ENCODE assay signal across 8 cellular contexts in genomic region chr1:157138220-157139124, GRCh38. TPM values are rescaled to one million over a fixed set of nuclear protein-coding genes. Genes with fewer than 3 reads are reported as not detected.
DNase-seq lines count a peak whose midpoint lies in the region; ATAC-seq and TF ChIP-seq lines count a peak whose summit lies in the region.

ETV3 (minus strand) TSS chr1:157138395; CDS start chr1:157136352, 2,043 bp downstream.

- no peaks in the 10 kb centered on the region for H3K9me3 Mint-ChIP-seq in stimulated activated naive CD8-positive, alpha-beta T cell treated with anti-CD3 and anti-CD28 coated beads, Interleukin-15, amount 100 ng/mL, for 72 hours

- H3K27ac ChIP-seq in DOHH2 (ENCODE audit: low read depth, low read length) (peak within 1 kb of the TSS; percentile 50), GM23248 (peak within 1 kb of the TSS; percentile 96), neural cell (ENCODE audit: low read length) (peak within 1 kb of the TSS; percentile 95)

- whole genome bisulfite sequencing in GM23248 (ENCODE audit: low coverage in 1 of 2, low lambda C conversion rate in 2 of 2, missing lambda C conversion rate in 2 of 2), 2 experiments = 1% methylated on average over 60 to 75 of the region's 87 CpGs

- H4K20me1 ChIP-seq in DOHH2 (ENCODE audit: control insufficient read depth, insufficient read depth, low read depth, low read length) (peaks cover 12% of the 10 kb centered on the region; the same call in 1 of the 2 replicates), GM23248 (ENCODE audit: insufficient read depth) (0 out of 2 replicates have a peak, but pooled peaks cover 5% of the 10 kb centered on the region), neural cell (ENCODE audit: insufficient read depth) (peaks cover 3% of the 10 kb centered on the region)

- H3K9ac ChIP-seq in GM23248 (peak within 1 kb of the TSS; percentile 97), neural cell (ENCODE audit: low read length) (peak within 1 kb of the TSS; percentile 95)

- peak; percentile 78 for TF ChIP-seq EP300 in neural cell (conservative IDR thresholded peaks at IDR 0.05; ENCODE audit: poor library complexity, severe bottlenecking)

- H3K79me2 ChIP-seq in DOHH2 (ENCODE audit: control insufficient read depth, low read length) (peaks cover 31% of the 10 kb centered on the region), GM23248 (ENCODE audit: insufficient read depth) (peaks cover 45% of the 10 kb centered on the region), neural cell (replicated peaks; ENCODE audit: insufficient read depth, low read length) (peaks cover 17% of the 10 kb centered on the region)

- peak within 1 kb of the TSS; percentile 94 to 97 for H3K4me3 Mint-ChIP-seq in stimulated activated naive CD8-positive, alpha-beta T cell treated with anti-CD3 and anti-CD28 coated beads, Interleukin-15, amount 100 ng/mL, for 72 hours

- H3K9me2 ChIP-seq in DOHH2 (replicated peaks; ENCODE audit: control insufficient read depth, low read length) (no peaks in the 10 kb centered on the region), GM23248 (ENCODE audit: insufficient read depth) (no peaks in the 10 kb centered on the region), neural cell (ENCODE audit: insufficient read depth, low read length) (no peaks in the 10 kb centered on the region)

- peak; percentile 85 for ATAC-seq in stimulated activated naive CD8-positive, alpha-beta T cell treated with anti-CD3 and anti-CD28 coated beads, Interleukin-15, amount 100 ng/mL, for 72 hours

- H3K36me3 ChIP-seq in DOHH2 (ENCODE audit: control insufficient read depth, low read length) = peaks cover 36% of the 10 kb centered on the region
- H3K36me3 ChIP-seq in GM23248 (ENCODE audit: low read depth) = peaks cover 25% of the 10 kb centered on the region
- peaks cover 4% of the 10 kb centered on the region for H3K36me3 ChIP-seq in neural cell (ENCODE audit: insufficient read depth, low read length)

- no peak for TF ChIP-seq CTCF in DOHH2 (IDR thresholded peaks at IDR 0.05; ENCODE audit: low read depth, low read length, poor library complexity, severe bottlenecking)
- TF ChIP-seq CTCF in neural cell (IDR thresholded peaks at IDR 0.05; ENCODE audit: poor library complexity, severe bottlenecking) = no peak

- peak within 1 kb of the TSS; percentile 94 to 97 for H3K27ac Mint-ChIP-seq in stimulated activated naive CD8-positive, alpha-beta T cell treated with anti-CD3 and anti-CD28 coated beads, Interleukin-15, amount 100 ng/mL, for 72 hours

- peak within 1 kb of the TSS; percentile 71 for H2AFZ ChIP-seq in GM23248
- H2AFZ ChIP-seq in neural cell (ENCODE audit: low read depth, low read length) = peak within 1 kb of the TSS; percentile 74

- H3K9me3 ChIP-seq in DOHH2 (ENCODE audit: control insufficient read depth, insufficient read depth, low read length) (no peaks in the 10 kb centered on the region), GM23248 (ENCODE audit: low read depth) (no peaks in the 10 kb centered on the region), neural cell (ENCODE audit: low read length) (no peaks in the 10 kb centered on the region)

- in situ Hi-C loops in GM23248 (cut with MboI) = no loop called here

- DNase-seq in GM23248 = peak; percentile 97
- peak; percentile 87 for DNase-seq in LHCN-M2 (ENCODE audit: low read depth)
- DNase-seq in SHP77 (lab: John Stamatoyannopoulos, UW) = peak; percentile 93 to 97
- peak; percentile 81 for DNase-seq in activated effector memory CD4-positive, alpha-beta T cell treated with Interleukin-2 at 50 U/mL for 16 hours
- peak; percentile 74 for DNase-seq in fibroblast of the conjunctiva (ENCODE audit: low read depth)
- peak; percentile 79 to 91 for DNase-seq in stimulated activated naive CD8-positive, alpha-beta T cell treated with anti-CD3 and anti-CD28 coated beads, Interleukin-15, amount 100 ng/mL, for 72 hours

- peaks cover 15% of the 10 kb centered on the region for H3F3A ChIP-seq in DOHH2 (ENCODE audit: control insufficient read depth, insufficient read depth)
- H3F3A ChIP-seq in GM23248 (ENCODE audit: insufficient read depth) = peaks cover 51% of the 10 kb centered on the region
- no peaks in the 10 kb centered on the region for H3F3A ChIP-seq in neural cell (ENCODE audit: insufficient read depth, low read length, poor library complexity, severe bottlenecking)

- H3K4me3 ChIP-seq in DOHH2 (ENCODE audit: low read length) (peak within 1 kb of the TSS; percentile 88), GM23248 (peak within 1 kb of the TSS; percentile 88), neural cell (ENCODE audit: low read length) (peak within 1 kb of the TSS; percentile 92)

- peaks cover 66% of the 10 kb centered on the region for H3K4me1 Mint-ChIP-seq in stimulated activated naive CD8-positive, alpha-beta T cell treated with anti-CD3 and anti-CD28 coated beads, Interleukin-15, amount 100 ng/mL, for 72 hours

- H3K4me2 ChIP-seq in DOHH2 (ENCODE audit: low read length) (peak within 1 kb of the TSS; percentile 84), GM23248 (ENCODE audit: unreplicated experiment) (peak within 1 kb of the TSS; percentile 92), neural cell (ENCODE audit: low read length) (peak within 1 kb of the TSS; percentile 99)

- no peaks in the 10 kb centered on the region for H3K27me3 Mint-ChIP-seq in stimulated activated naive CD8-positive, alpha-beta T cell treated with anti-CD3 and anti-CD28 coated beads, Interleukin-15, amount 100 ng/mL, for 72 hours

- peaks cover 19% of the 10 kb centered on the region for H3K4me1 ChIP-seq in DOHH2 (ENCODE audit: control insufficient read depth, low read length)
- peaks cover 22% of the 10 kb centered on the region for H3K4me1 ChIP-seq in GM23248 (ENCODE audit: insufficient read depth)

- H3K27me3 ChIP-seq in DOHH2 (ENCODE audit: control insufficient read depth, low read length) (no peaks in the 10 kb centered on the region), GM23248 (replicated peaks; ENCODE audit: insufficient read depth) (no peaks in the 10 kb centered on the region), neural cell (ENCODE audit: insufficient read depth, low read depth, low read length) (no peaks in the 10 kb centered on the region)

- no peak for TF ChIP-seq RAD21 in neural cell (conservative IDR thresholded peaks at IDR 0.05)

TF ChIP-seq in neural cell, 6 proteins besides CTCF, POLR2A, EP300 and RAD21:
- TF ChIP-seq SMC3 (conservative IDR thresholded peaks at IDR 0.05; ENCODE audit: poor library complexity) (peak; percentile 40), MXI1 (conservative IDR thresholded peaks at IDR 0.05; ENCODE audit: poor library complexity, severe bottlenecking) (peak; percentile 69), POLR2AphosphoS5 (IDR thresholded peaks at IDR 0.05) (peak; percentile 94), EZH2 (IDR thresholded peaks at IDR 0.05; ENCODE audit: borderline replicate concordance, insufficient read depth, low read length, poor library complexity, severe bottlenecking) (no peak), TAF1 (IDR thresholded peaks at IDR 0.05; ENCODE audit: low read depth) (peak; percentile 20), REST (IDR thresholded peaks at IDR 0.05; ENCODE audit: borderline replicate concordance) (peak; percentile 60)

RNA-seq across cellular contexts. Expression of gene ETV3, which starts in this region (rescaled TPM):
- total RNA-seq in GM23248 (2014; rRNA removed; shearing (Covaris generic)) = 10.6 and 21.4 TPM in 2 replicates
- polyA plus RNA-seq in GM23248 (2016; fragmentation: Nextera tagmentation; extraction: Ambion mirVana) = 4.8 and 5.2 TPM in 2 replicates
- total RNA-seq in LHCN-M2 (2014; rRNA removed) = 7.6 and 11.4 TPM in 2 replicates
- polyA plus RNA-seq in LHCN-M2 (2012) = 7.7 TPM
- polyA plus RNA-seq in neural cell = 7.6 and 9.9 TPM in 2 replicates
- polyA minus RNA-seq in neural cell = 36.3 and 39.4 TPM in 2 replicates

Comparison
In these comparisons a context has a peak if more than half of its experiments do, and no peak if none do; other contexts are left out.
1. Peak in every context shown above with its lines: DNase-seq, ATAC-seq, H3K4me3 ChIP-seq and H3K27ac ChIP-seq.